In the genomic region with DNA sequence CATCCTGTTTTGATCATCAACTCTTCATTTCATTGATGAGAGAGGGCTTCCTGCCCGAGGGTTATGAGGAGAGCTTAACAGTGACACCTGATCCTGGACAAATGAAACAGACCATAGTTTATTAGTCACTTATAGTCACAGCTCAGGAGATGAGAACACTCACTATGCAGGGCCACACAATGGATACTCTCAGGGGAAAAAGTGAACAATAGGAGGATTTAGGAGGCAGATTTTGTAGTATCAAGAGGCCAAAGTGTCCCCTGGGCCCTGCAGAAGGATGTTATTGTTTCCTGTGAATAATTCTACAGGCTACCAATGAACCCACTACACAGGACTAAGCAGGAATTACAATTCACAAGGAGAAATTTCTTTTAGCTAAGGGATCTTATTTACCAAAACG, we compare ENCODE assay signal across 22 cellular contexts.
"Had no signal": no experiment of that assay in that cellular context is flagged by ENCODE, and none has a peak within 500 bp of the region (broad histone marks: within the 10 kb centered on the region; RNA-seq: fewer than 3 reads in every experiment).

No MANE protein-coding gene starts in this region.

- H3K27me3 Mint-ChIP-seq: activated CD4-positive, alpha-beta T cell treated with anti-CD3 and anti-CD28 coated beads, Interleukin-2, amount 10 ng/mL, durations not matched to agents 7 days and 5 days; activated CD8-positive, alpha-beta memory T cell treated with anti-CD3 and anti-CD28 coated beads, Interleukin-2, amount 10 ng/mL, durations not matched to agents 7 days and 5 days; activated CD8-positive, alpha-beta T cell treated with anti-CD3 and anti-CD28 coated beads for 36 hours; activated naive CD8-positive, alpha-beta T cell treated with anti-CD3 and anti-CD28 coated beads, Interleukin-2, amount 50 U/mL, for 24 hours; stimulated activated naive B cell treated with anti-CD40 and anti-IgM and Interleukin-4, amounts not matched to agents 10 μg/mL and 1 μg/mL and 100 μg/mL, for 72 hours had no signal

- H3K27ac ChIP-seq: body of pancreas, cardiac muscle cell, heart right ventricle, ovary, prostate gland, transverse colon, WERI-Rb-1 had no signal

- H3K36me3 Mint-ChIP-seq: activated CD8-positive, alpha-beta memory T cell treated with anti-CD3 and anti-CD28 coated beads, Interleukin-2, amount 10 ng/mL, durations not matched to agents 7 days and 5 days; natural killer cell had no signal

- H3K9me3 Mint-ChIP-seq: activated CD4-positive, alpha-beta T cell treated with anti-CD3 and anti-CD28 coated beads, Interleukin-2, amount 10 ng/mL, durations not matched to agents 7 days and 5 days; activated CD8-positive, alpha-beta T cell treated with anti-CD3 and anti-CD28 coated beads for 36 hours had no signal

- H3K36me3 ChIP-seq: cardiac muscle cell, heart right ventricle, ovary, prostate gland, transverse colon, WERI-Rb-1 had no signal

- ATAC-seq: activated CD8-positive, alpha-beta memory T cell treated with anti-CD3 and anti-CD28 coated beads, Interleukin-2, amount 10 ng/mL, durations not matched to agents 7 days and 5 days; activated CD8-positive, alpha-beta T cell treated with anti-CD3 and anti-CD28 coated beads for 36 hours; activated naive CD8-positive, alpha-beta T cell treated with anti-CD3 and anti-CD28 coated beads, Interleukin-2, amount 50 U/mL, for 24 hours; body of pancreas; left cardiac atrium; natural killer cell; stimulated activated naive B cell treated with anti-CD40 and anti-IgM and Interleukin-4, amounts not matched to agents 10 μg/mL and 1 μg/mL and 100 μg/mL, for 72 hours had no signal

- DNase-seq: activated CD4-positive, alpha-beta T cell treated with anti-CD3 and anti-CD28 coated beads, Interleukin-2, amount 10 ng/mL, durations not matched to agents 7 days and 5 days; activated CD4-positive, CD25-positive, alpha-beta regulatory T cell treated with anti-CD3 and anti-CD28 coated beads, Interleukin-2, amount 50 U/mL, for 72 hours; activated CD8-positive, alpha-beta memory T cell treated with anti-CD3 and anti-CD28 coated beads, Interleukin-2, amount 10 ng/mL, durations not matched to agents 7 days and 5 days; activated CD8-positive, alpha-beta T cell treated with anti-CD3 and anti-CD28 coated beads for 36 hours; activated gamma-delta T cell; activated naive CD4-positive, alpha-beta T cell treated with anti-CD3 and anti-CD28 coated beads, Interleukin-2, amount 50 U/mL, for 16 hours; activated naive CD8-positive, alpha-beta T cell treated with anti-CD3 and anti-CD28 coated beads, Interleukin-2, amount 50 U/mL, for 24 hours; activated T-cell treated with anti-CD3 and anti-CD28 coated beads for 4 hours; body of pancreas; heart right ventricle; islet precursor cell; left cardiac atrium; midbrain; natural killer cell; ovary; stimulated activated CD4-positive, alpha-beta T cell treated with anti-CD3 and anti-CD28 coated beads, Interleukin-2, amount 100 ng/mL, for 48 hours; stimulated activated CD8-positive, alpha-beta memory T cell treated with anti-CD3 and anti-CD28 coated beads, Interleukin-4, amount 100 ng/mL, for 48 hours; stimulated activated naive B cell treated with anti-CD40 and anti-IgM and Interleukin-4, amounts not matched to agents 10 μg/mL and 1 μg/mL and 100 μg/mL, for 72 hours; transverse colon; WERI-Rb-1 had no signal

- H3K4me3 ChIP-seq: body of pancreas, cardiac muscle cell, heart right ventricle, ovary, prostate gland, transverse colon had no signal

- H3K4me3 Mint-ChIP-seq: activated CD4-positive, alpha-beta T cell treated with anti-CD3 and anti-CD28 coated beads, Interleukin-2, amount 10 ng/mL, durations not matched to agents 7 days and 5 days; activated CD8-positive, alpha-beta memory T cell treated with anti-CD3 and anti-CD28 coated beads, Interleukin-2, amount 10 ng/mL, durations not matched to agents 7 days and 5 days; activated CD8-positive, alpha-beta T cell treated with anti-CD3 and anti-CD28 coated beads for 36 hours; activated naive CD8-positive, alpha-beta T cell treated with anti-CD3 and anti-CD28 coated beads, Interleukin-2, amount 50 U/mL, for 24 hours; natural killer cell; stimulated activated naive B cell treated with anti-CD40 and anti-IgM and Interleukin-4, amounts not matched to agents 10 μg/mL and 1 μg/mL and 100 μg/mL, for 72 hours had no signal

- H3K27ac Mint-ChIP-seq: activated CD4-positive, alpha-beta T cell treated with anti-CD3 and anti-CD28 coated beads, Interleukin-2, amount 10 ng/mL, durations not matched to agents 7 days and 5 days; activated CD8-positive, alpha-beta memory T cell treated with anti-CD3 and anti-CD28 coated beads, Interleukin-2, amount 10 ng/mL, durations not matched to agents 7 days and 5 days; activated CD8-positive, alpha-beta T cell treated with anti-CD3 and anti-CD28 coated beads for 36 hours; activated naive CD8-positive, alpha-beta T cell treated with anti-CD3 and anti-CD28 coated beads, Interleukin-2, amount 50 U/mL, for 24 hours; natural killer cell; stimulated activated naive B cell treated with anti-CD40 and anti-IgM and Interleukin-4, amounts not matched to agents 10 μg/mL and 1 μg/mL and 100 μg/mL, for 72 hours had no signal

- H3K9me3 ChIP-seq: body of pancreas, ovary, prostate gland, transverse colon had no signal

- H3K4me1 ChIP-seq: body of pancreas, heart right ventricle, prostate gland, transverse colon had no signal

- H3K4me1 Mint-ChIP-seq: activated CD4-positive, alpha-beta T cell treated with anti-CD3 and anti-CD28 coated beads, Interleukin-2, amount 10 ng/mL, durations not matched to agents 7 days and 5 days; activated CD8-positive, alpha-beta memory T cell treated with anti-CD3 and anti-CD28 coated beads, Interleukin-2, amount 10 ng/mL, durations not matched to agents 7 days and 5 days; activated naive CD8-positive, alpha-beta T cell treated with anti-CD3 and anti-CD28 coated beads, Interleukin-2, amount 50 U/mL, for 24 hours; natural killer cell had no signal

- H3K27me3 ChIP-seq: body of pancreas, cardiac muscle cell, heart right ventricle, ovary, transverse colon had no signal
